18 cellular contexts compared by ENCODE assay signal in the genomic region with DNA sequence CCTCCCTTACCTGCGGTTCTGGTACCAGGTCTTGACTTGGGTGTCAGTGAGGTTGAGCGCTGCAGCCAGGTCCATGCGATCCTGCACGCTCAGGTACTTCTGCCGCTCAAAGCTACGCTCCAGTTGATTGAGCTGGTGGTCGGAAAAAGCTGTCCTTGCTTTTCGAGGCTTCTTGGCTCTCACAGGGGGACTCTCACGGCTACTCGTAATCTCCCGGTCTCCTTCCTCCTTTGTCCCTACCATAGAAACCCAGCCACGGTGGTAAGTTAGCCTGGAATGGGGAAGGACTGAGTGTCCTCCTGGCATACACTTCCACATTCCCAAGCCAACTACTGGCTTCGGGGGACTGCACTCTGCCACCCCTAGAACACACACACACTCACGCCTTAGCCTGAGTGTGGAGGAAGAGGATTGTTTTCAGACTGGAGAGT. TPM values are rescaled to one million over a fixed set of nuclear protein-coding genes. Genes with fewer than 3 reads are reported as not detected.
"Had no signal": no experiment of that assay in that cellular context is flagged by ENCODE, and none has a peak within 500 bp of the region (broad histone marks: within the 10 kb centered on the region; RNA-seq: fewer than 3 reads in every experiment).

No MANE protein-coding gene starts in this region.

- DNase-seq: activated CD4-positive, alpha-beta T cell treated with anti-CD3 and anti-CD28 coated beads for 1 hour; activated CD4-positive, alpha-beta T cell treated with anti-CD3 and anti-CD28 coated beads, Interleukin-2, amount 50 U/mL, for 4 hours; activated T-cell treated with anti-CD3 and anti-CD28 coated beads for 4 hours; amniotic stem cell; foreskin melanocyte; head of caudate nucleus; left colon; lower lobe of right lung had no signal

- H2AFZ ChIP-seq: parathyroid adenoma had no signal

- H3K27ac ChIP-seq: coronary artery, lower lobe of right lung, parathyroid adenoma had no signal

- H3K27ac Mint-ChIP-seq: activated naive CD4-positive, alpha-beta T cell treated with anti-CD3 and anti-CD28 coated beads, Interleukin-2, amount 50 U/mL, for 24 hours; activated T-helper 2 cell treated with anti-CD3 and anti-CD28 coated beads, Interferon-gamma antibody, Interleukin-2, Interleukin-4, amounts not matched to agents 10 μg/mL and 5 μg/mL and 100 μg/mL, durations not matched to agents 14 hours and 24 hours and 36 hours; mesothelial cell of epicardium; stimulated activated memory B cell treated with anti-CD40 and anti-IgM and Interleukin-4, amounts not matched to agents 10 μg/mL and 1 μg/mL and 100 μg/mL, for 72 hours had no signal

- H3K9ac ChIP-seq: parathyroid adenoma had no signal

- H3K9me3 ChIP-seq: lower lobe of right lung had no signal

- H3K9me3 Mint-ChIP-seq: activated T-helper 2 cell treated with anti-CD3 and anti-CD28 coated beads, Interferon-gamma antibody, Interleukin-2, Interleukin-4, amounts not matched to agents 10 μg/mL and 5 μg/mL and 100 μg/mL, durations not matched to agents 14 hours and 24 hours and 36 hours; mesothelial cell of epicardium; neural crest cell had no signal

- ATAC-seq: left colon; lower lobe of right lung; stimulated activated memory B cell treated with anti-CD40 and anti-IgM and Interleukin-4, amounts not matched to agents 10 μg/mL and 1 μg/mL and 100 μg/mL, for 72 hours had no signal

- H3K36me3 Mint-ChIP-seq: mesothelial cell of epicardium; stimulated activated memory B cell treated with anti-CD40 and anti-IgM and Interleukin-4, amounts not matched to agents 10 μg/mL and 1 μg/mL and 100 μg/mL, for 72 hours had no signal

- H3K4me1 ChIP-seq: parathyroid adenoma had no signal

- H3K79me2 ChIP-seq: parathyroid adenoma had no signal

- H3K36me3 ChIP-seq: lower lobe of right lung had no signal

- H3K4me3 ChIP-seq: coronary artery, lower lobe of right lung had no signal

- H3K4me3 Mint-ChIP-seq: activated naive CD4-positive, alpha-beta T cell treated with anti-CD3 and anti-CD28 coated beads, Interleukin-2, amount 50 U/mL, for 24 hours; mesothelial cell of epicardium; neural crest cell; stimulated activated memory B cell treated with anti-CD40 and anti-IgM and Interleukin-4, amounts not matched to agents 10 μg/mL and 1 μg/mL and 100 μg/mL, for 72 hours had no signal

RNA-seq across cellular contexts. Expression of gene BARHL2, which starts 2.6 kb away (rescaled TPM):
- total RNA-seq: activated T-helper 2 cell treated with anti-CD3 and anti-CD28 coated beads, Interferon-gamma antibody, Interleukin-2, Interleukin-4, amounts not matched to agents 10 μg/mL and 5 μg/mL and 100 μg/mL, durations not matched to agents 14 hours and 24 hours and 36 hours; fibroblast of lung; left colon; lower lobe of right lung; mesothelial cell of epicardium; neural crest cell; urinary bladder had no signal
- polyA plus RNA-seq: fibroblast of lung, thymus, urinary bladder had no signal
